In the genomic region with DNA sequence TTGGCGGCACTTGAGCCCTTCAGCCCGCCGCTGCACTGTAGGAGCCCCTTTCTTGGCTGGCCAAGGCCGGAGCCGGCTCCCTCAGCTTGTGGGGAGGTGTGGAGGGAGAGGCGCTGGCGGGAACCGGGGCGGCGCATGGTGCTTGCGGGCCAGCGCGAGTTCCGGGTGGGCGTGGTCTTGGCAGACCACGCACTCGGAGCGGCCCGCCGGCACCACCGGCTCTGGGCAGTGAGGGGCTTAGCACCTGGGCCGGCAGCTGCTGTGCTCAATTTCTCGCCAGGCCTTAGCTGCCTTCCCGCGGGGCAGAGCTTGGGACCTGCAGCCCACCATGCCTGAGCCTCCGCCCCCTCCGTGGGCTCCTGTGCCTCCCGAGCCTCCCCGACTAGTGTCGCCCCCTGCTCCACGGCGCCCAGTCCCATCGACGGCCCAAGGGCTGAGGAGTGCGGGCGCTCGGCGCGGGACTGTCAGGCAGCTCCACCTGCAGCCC, we compare ENCODE assay signal across 19 cellular contexts.
"Had no signal": no experiment of that assay in that cellular context is flagged by ENCODE, and none has a peak within 500 bp of the region (broad histone marks: within the 10 kb centered on the region; RNA-seq: fewer than 3 reads in every experiment).

No MANE protein-coding gene starts in this region.

- H3K9me3 ChIP-seq: ovary, right lobe of liver, thyroid gland, uterus had no signal

- H3K27ac Mint-ChIP-seq: dendritic cell treated with granulocyte-macrophage colony-stimulating factor and Interleukin-4, amounts not matched to agents 40 ng/mL and 50 ng/mL, for 4 days; memory B cell; natural killer cell treated with Interleukin-12 subunit alpha and Interleukin-12 subunit beta and Interleukin-15 and Interleukin-18, amount 100 ng/mL, for 72 hours; neural progenitor cell; progenitor cell of endocrine pancreas; stimulated activated naive B cell treated with anti-CD40 and anti-IgM and Interleukin-4, amounts not matched to agents 10 μg/mL and 1 μg/mL and 100 μg/mL, for 72 hours; type B pancreatic cell had no signal

- H3K36me3 ChIP-seq: neural progenitor cell, ovary, right lobe of liver, stomach, thyroid gland, uterus had no signal

- H3K36me3 Mint-ChIP-seq: memory B cell; neural progenitor cell; stimulated activated naive B cell treated with anti-CD40 and anti-IgM and Interleukin-4, amounts not matched to agents 10 μg/mL and 1 μg/mL and 100 μg/mL, for 72 hours; type B pancreatic cell had no signal

- H3K27me3 ChIP-seq: foreskin keratinocyte, hepatocyte, neural progenitor cell, ovary, right lobe of liver, stomach, thyroid gland, uterus had no signal

- H3K4me1 ChIP-seq: foreskin keratinocyte, neural progenitor cell, right lobe of liver, stomach, thyroid gland, uterus had no signal

- H3K4me3 ChIP-seq: hepatocyte, neural progenitor cell, ovary, right lobe of liver, stomach, thyroid gland, uterus had no signal

- H3K4me3 Mint-ChIP-seq: dendritic cell treated with granulocyte-macrophage colony-stimulating factor and Interleukin-4, amounts not matched to agents 40 ng/mL and 50 ng/mL, for 4 days; memory B cell; natural killer cell treated with Interleukin-12 subunit alpha and Interleukin-12 subunit beta and Interleukin-15 and Interleukin-18, amount 100 ng/mL, for 72 hours; neural progenitor cell; stimulated activated naive B cell treated with anti-CD40 and anti-IgM and Interleukin-4, amounts not matched to agents 10 μg/mL and 1 μg/mL and 100 μg/mL, for 72 hours; type B pancreatic cell had no signal

- H3K4me1 Mint-ChIP-seq: memory B cell; neural progenitor cell; stimulated activated naive B cell treated with anti-CD40 and anti-IgM and Interleukin-4, amounts not matched to agents 10 μg/mL and 1 μg/mL and 100 μg/mL, for 72 hours had no signal

- H3K27me3 Mint-ChIP-seq: dendritic cell treated with granulocyte-macrophage colony-stimulating factor and Interleukin-4, amounts not matched to agents 40 ng/mL and 50 ng/mL, for 4 days; memory B cell; natural killer cell treated with Interleukin-12 subunit alpha and Interleukin-12 subunit beta and Interleukin-15 and Interleukin-18, amount 100 ng/mL, for 72 hours; progenitor cell of endocrine pancreas; stimulated activated naive B cell treated with anti-CD40 and anti-IgM and Interleukin-4, amounts not matched to agents 10 μg/mL and 1 μg/mL and 100 μg/mL, for 72 hours; type B pancreatic cell had no signal

- H3K27ac ChIP-seq: foreskin keratinocyte, hepatocyte, neural progenitor cell, ovary, right lobe of liver, stomach, thyroid gland, uterus had no signal

- H3K9me3 Mint-ChIP-seq: memory B cell, neural progenitor cell, type B pancreatic cell had no signal

- DNase-seq: foreskin keratinocyte; midbrain; nucleus accumbens; stimulated activated CD4-positive, alpha-beta T cell treated with anti-CD3 and anti-CD28 coated beads, Interleukin-2, amount 100 ng/mL, for 24 hours; stimulated activated CD4-positive, alpha-beta T cell treated with anti-CD3 and anti-CD28 coated beads, Interleukin-4, amount 100 ng/mL, for 4 hours; stimulated activated naive B cell treated with anti-CD40 and anti-IgM and Interleukin-4, amounts not matched to agents 10 μg/mL and 1 μg/mL and 100 μg/mL, for 72 hours; stomach; substantia nigra; thyroid gland; uterus had no signal

- ATAC-seq: foreskin keratinocyte; natural killer cell treated with Interleukin-12 subunit alpha and Interleukin-12 subunit beta and Interleukin-15 and Interleukin-18, amount 100 ng/mL, for 72 hours; right lobe of liver; stimulated activated naive B cell treated with anti-CD40 and anti-IgM and Interleukin-4, amounts not matched to agents 10 μg/mL and 1 μg/mL and 100 μg/mL, for 72 hours had no signal
